In genomic region chr6:98323605-98324004, GRCh38 we compare ENCODE assay signal across 16 cellular contexts.
A peak's percentile ranks its signal among the peaks of the same experiment; 100 is the strongest.
DNase-seq lines count a peak whose midpoint lies in the region; ATAC-seq and TF ChIP-seq lines count a peak whose summit lies in the region.
"Had no signal": no experiment of that assay in that cellular context is flagged by ENCODE, and none has a peak within 500 bp of the region (broad histone marks: within the 10 kb centered on the region; RNA-seq: fewer than 3 reads in every experiment).

No MANE protein-coding gene starts in this region.

- TF ChIP-seq POLR2A in erythroblast (IDR thresholded peaks at IDR 0.05; ENCODE audit: low read length), result no peak

- no peaks in the 10 kb centered on the region for H3K27me3 Mint-ChIP-seq in CD14-positive monocyte (ENCODE audit: low read depth in 3 of 3)
- H3K27me3 Mint-ChIP-seq: CD4-positive, alpha-beta T cell had no signal

- intact Hi-C loops in left lung (cut with DNase I) (no loop called here), CD14-positive monocyte (cut with micrococcal nuclease) (no loop called here)

- H3K36me3 ChIP-seq in left lung, result no peaks in the 10 kb centered on the region
- H3K36me3 ChIP-seq: cardiac muscle cell, heart left ventricle, left ventricle myocardium inferior, suprapubic skin had no signal

- H3K4me3 Mint-ChIP-seq in CD14-positive monocyte, result no peak overlapping the region
- H3K4me3 Mint-ChIP-seq: CD4-positive, alpha-beta T cell; nephron progenitor cell had no signal

- H3K4me1 Mint-ChIP-seq in CD14-positive monocyte, result no peaks in the 10 kb centered on the region
- H3K4me1 Mint-ChIP-seq: nephron progenitor cell had no signal

- TF ChIP-seq CTCF in left lung (IDR thresholded peaks at IDR 0.05) (no peak), CD14-positive monocyte (IDR thresholded peaks at IDR 0.05) (no peak)

- H3K4me1 ChIP-seq in left lung, result no peaks in the 10 kb centered on the region
- H3K4me1 ChIP-seq: heart left ventricle, left ventricle myocardium inferior, suprapubic skin had no signal

- no peaks in the 10 kb centered on the region for H3K27me3 ChIP-seq in left lung
- H3K27me3 ChIP-seq: cardiac muscle cell, heart left ventricle, suprapubic skin had no signal

- H3K27ac Mint-ChIP-seq in CD14-positive monocyte, result no peak overlapping the region
- H3K27ac Mint-ChIP-seq: CD4-positive, alpha-beta T cell; nephron progenitor cell had no signal

- ATAC-seq in GM19372 (IDR thresholded peaks at IDR 0.05; ENCODE audit: low read depth, unreplicated experiment) (peak; percentile 78), HG02623 (IDR thresholded peaks at IDR 0.05; ENCODE audit: unreplicated experiment) (peak; percentile 86), HG03175 (IDR thresholded peaks at IDR 0.05; ENCODE audit: unreplicated experiment) (peak; percentile 85), esophagus mucosa (no peak), left lung (no peak)
- ATAC-seq: heart left ventricle had no signal

- H3K4me3 ChIP-seq in left lung, result no peak overlapping the region
- H3K4me3 ChIP-seq: cardiac muscle cell, heart left ventricle, left ventricle myocardium inferior, suprapubic skin had no signal

- H3K9me3 ChIP-seq in left lung, result no peaks in the 10 kb centered on the region
- H3K9me3 ChIP-seq: heart left ventricle, left ventricle myocardium inferior, suprapubic skin had no signal

- DNase-seq in erythroblast (lab: John Stamatoyannopoulos, UW) (no peak), left lung (no peak), CD14-positive monocyte (ENCODE audit: low spot score) (no peak)
- DNase-seq: activated naive CD4-positive, alpha-beta T cell treated with anti-CD3 and anti-CD28 coated beads, Interleukin-2, amount 50 U/mL, for 16 hours; CD4-positive, alpha-beta T cell; heart left ventricle; left ventricle myocardium inferior; NCI-H345; nephron progenitor cell had no signal

- peaks cover 0 to 2% (median 0%) of the 10 kb centered on the region in 7 donors for H3K9me3 Mint-ChIP-seq in CD14-positive monocyte

- H3K36me3 Mint-ChIP-seq in CD14-positive monocyte, result no peaks in the 10 kb centered on the region

- H3K27ac ChIP-seq in left lung, result no peak overlapping the region
- H3K27ac ChIP-seq: cardiac muscle cell, heart left ventricle, left ventricle myocardium inferior, RWPE1, suprapubic skin had no signal

Comparison
In these comparisons a context has a peak if more than half of its experiments do, and no peak if none do; other contexts are left out.
1. ATAC-seq: peak in GM19372 (single experiment), HG02623 (single experiment) and HG03175 (single experiment); none in esophagus mucosa (single experiment) and left lung (single experiment).